ENCODE assay signal across 8 cellular contexts in genomic region chr3:33218446-33219174, GRCh38. TPM values are rescaled to one million over a fixed set of nuclear protein-coding genes. Genes with fewer than 3 reads are reported as not detected.
A peak's percentile ranks its signal among the peaks of the same experiment; 100 is the strongest.
DNase-seq lines count a peak whose midpoint lies in the region; ATAC-seq and TF ChIP-seq lines count a peak whose summit lies in the region.

TSS of gene SUSD5 (minus strand) at chr3:33218810. CDS start at chr3:33218797, 13 bp downstream.

- H3K36me3 Mint-ChIP-seq in osteocyte (ENCODE audit: unreplicated experiment), result peaks cover 7% of the 10 kb centered on the region

- peak within 1 kb of the TSS; percentile 80 for H3K27ac Mint-ChIP-seq in osteocyte (ENCODE audit: unreplicated experiment)

- no peak for ATAC-seq in HG02759 (IDR thresholded peaks at IDR 0.05; ENCODE audit: unreplicated experiment)
- ATAC-seq in GM19452 (IDR thresholded peaks at IDR 0.05; ENCODE audit: unreplicated experiment), result no peak

- DNase-seq in GM06990 (ENCODE audit: extremely low read depth, insufficient read length), result peak; percentile 30
- DNase-seq in RPMI7951 (ENCODE audit: low read depth), result peak; percentile 59
- DNase-seq in fibroblast of the aortic adventitia (ENCODE audit: low read depth), result peak; percentile 58
- DNase-seq in osteocyte (ENCODE audit: extremely low spot score, unreplicated experiment), result peak; percentile 85
- DNase-seq in GM20000 (ENCODE audit: low spot score), result no peak
- no peak for DNase-seq in NCI-H2107 (lab: John Stamatoyannopoulos, UW)

- H3K4me1 Mint-ChIP-seq in osteocyte (ENCODE audit: unreplicated experiment), result peaks cover 25% of the 10 kb centered on the region

- peaks cover 2% of the 10 kb centered on the region; the same call in 1 of the 2 replicates for H3K27me3 ChIP-seq in GM06990 (replicated peaks; ENCODE audit: control insufficient read depth, insufficient read depth, low read length)

- H3K4me3 Mint-ChIP-seq in osteocyte (ENCODE audit: unreplicated experiment), result peak within 1 kb of the TSS; percentile 81

- H3K4me3 ChIP-seq in GM06990 (replicated peaks; ENCODE audit: low read depth, low read length) (peak within 1 kb of the TSS; percentile 49), fibroblast of the aortic adventitia (ENCODE audit: low read depth, low read length) (peak within 1 kb of the TSS; percentile 74)

- H3K27me3 Mint-ChIP-seq in osteocyte (ENCODE audit: unreplicated experiment), result no peaks in the 10 kb centered on the region

- TF ChIP-seq CTCF in GM06990 (IDR thresholded peaks at IDR 0.05; ENCODE audit: insufficient read depth, low read length, poor library complexity, severe bottlenecking), result no peak
- no peak for TF ChIP-seq CTCF in fibroblast of the aortic adventitia (IDR thresholded peaks at IDR 0.05; ENCODE audit: insufficient read depth, low read length)
- TF ChIP-seq CTCF in osteocyte (IDR thresholded peaks at IDR 0.05), result no peak
- TF ChIP-seq CTCF in GM20000 (IDR thresholded peaks at IDR 0.05; ENCODE audit: extremely low read depth, missing control alignments), result no peak

- H3K9me3 Mint-ChIP-seq in osteocyte (ENCODE audit: unreplicated experiment), result no peaks in the 10 kb centered on the region

- no peaks in the 10 kb centered on the region for H3K36me3 ChIP-seq in GM06990 (ENCODE audit: control insufficient read depth, insufficient read depth, low read length)

RNA-seq across cellular contexts. Expression of gene SUSD5, which starts in this region (rescaled TPM):
- 4.6 and 7.5 TPM in 2 replicates for total RNA-seq in RPMI7951 (2014; rRNA removed; shearing (Covaris generic))
- total RNA-seq in fibroblast of the aortic adventitia (ENCODE audit: low replicate concordance) (1.8 and 2.9 TPM in 2 replicates), osteocyte (22.7 and 25.5 TPM in 2 replicates)

Comparison
In these comparisons a context has a peak if more than half of its experiments do, and no peak if none do; other contexts are left out.
1. DNase-seq: peak in GM06990 (single experiment), RPMI7951 (single experiment), fibroblast of the aortic adventitia (single experiment) and osteocyte (single experiment); none in GM20000 (single experiment) and NCI-H2107 (single experiment).